Comparison of ENCODE assay signal across 26 cellular contexts in the genomic region with DNA sequence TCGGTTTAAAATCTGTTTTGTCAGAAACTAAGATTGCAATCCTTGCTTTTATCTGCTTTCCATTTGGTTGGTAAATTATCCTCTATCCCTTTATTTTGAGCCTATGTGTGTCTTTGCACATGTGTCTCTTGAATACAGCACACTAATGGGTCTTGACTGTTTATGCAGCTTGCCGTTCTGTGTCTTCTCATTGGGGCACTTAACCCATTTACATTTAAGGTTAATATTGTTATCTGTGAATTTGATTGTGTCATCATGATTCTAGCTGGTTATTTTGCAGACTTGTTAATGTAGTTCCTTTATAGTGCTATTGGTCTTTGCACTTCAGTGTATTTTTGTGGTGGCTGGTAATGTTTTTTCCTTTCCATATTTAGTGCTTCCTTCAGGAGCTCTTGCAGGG.
"Had no signal": no experiment of that assay in that cellular context is flagged by ENCODE, and none has a peak within 500 bp of the region (broad histone marks: within the 10 kb centered on the region; RNA-seq: fewer than 3 reads in every experiment).

No MANE protein-coding gene starts in this region.

- H3K9me3 ChIP-seq: colonic mucosa, gastrocnemius medialis had no signal

- H3K27ac ChIP-seq: colonic mucosa, coronary artery, dorsolateral prefrontal cortex, epithelial cell of prostate, esophagus muscularis mucosa, esophagus squamous epithelium, foreskin keratinocyte, gastrocnemius medialis, gastroesophageal sphincter, heart left ventricle, heart right ventricle, hepatocyte had no signal

- H3K27me3 ChIP-seq: colonic mucosa, dorsolateral prefrontal cortex, esophagus muscularis mucosa, esophagus squamous epithelium, gastrocnemius medialis, gastroesophageal sphincter, heart right ventricle, hepatocyte had no signal

- ATAC-seq: effector memory CD8-positive, alpha-beta T cell; esophagus mucosa; foreskin keratinocyte; gastrocnemius medialis; gastroesophageal sphincter; heart left ventricle; heart right ventricle had no signal

- H3K4me1 ChIP-seq: colonic mucosa, esophagus muscularis mucosa, esophagus squamous epithelium, foreskin keratinocyte, gastrocnemius medialis, gastroesophageal sphincter, heart left ventricle, heart right ventricle had no signal

- H3K27ac Mint-ChIP-seq: dendritic cell treated with granulocyte-macrophage colony-stimulating factor and Interleukin-4, amounts not matched to agents 40 ng/mL and 50 ng/mL, for 4 days; effector memory CD8-positive, alpha-beta T cell; endodermal cell had no signal

- H3K36me3 ChIP-seq: colonic mucosa, esophagus muscularis mucosa, esophagus squamous epithelium, gastrocnemius medialis, gastroesophageal sphincter, heart left ventricle, heart right ventricle had no signal

- H3K4me3 ChIP-seq: colonic mucosa, coronary artery, dorsolateral prefrontal cortex, esophagus muscularis mucosa, esophagus squamous epithelium, gastrocnemius medialis, gastroesophageal sphincter, heart left ventricle, heart right ventricle, hepatocyte had no signal

- H3K4me3 Mint-ChIP-seq: dendritic cell treated with granulocyte-macrophage colony-stimulating factor and Interleukin-4, amounts not matched to agents 40 ng/mL and 50 ng/mL, for 4 days; effector memory CD8-positive, alpha-beta T cell; endodermal cell had no signal

- DNase-seq: colonic mucosa; cortex of kidney; dermis blood vessel endothelial cell; dorsolateral prefrontal cortex; effector CD4-positive, alpha-beta T cell; effector CD8-positive, alpha-beta T cell; effector memory CD4-positive, alpha-beta T cell; effector memory CD8-positive, alpha-beta T cell; endodermal cell; erythroblast; esophagus squamous epithelium; foreskin fibroblast; foreskin keratinocyte; foreskin melanocyte; gastrocnemius medialis; glutamatergic neuron; head of caudate nucleus; heart left ventricle; heart right ventricle had no signal
